In genomic region chr22:22099194-22099486, GRCh38 we compare ENCODE assay signal across 12 cellular contexts.
DNase-seq lines count a peak whose midpoint lies in the region; ATAC-seq, FAIRE-seq and TF ChIP-seq lines count a peak whose summit lies in the region.
"Had no signal": no experiment of that assay in that cellular context is flagged by ENCODE, and none has a peak within 500 bp of the region (broad histone marks: within the 10 kb centered on the region; RNA-seq: fewer than 3 reads in every experiment).

No MANE protein-coding gene starts in this region.

- CTCF ChIA-PET in activated B cell treated with CpG ODN at 0.5 μM for 24 hours (lab: Charles Lee) = interaction anchor here (1.4 to 4.2 kb wide), 7 partner anchors 12 to 137 kb away, joined by 4 to 42 read pairs (median 11); no protein-coding TSS in a partner anchor
- CTCF ChIA-PET in activated CD4-positive, alpha-beta T cell treated with anti-CD3 and anti-CD28 coated beads, Interleukin-2, amount 10 ng/mL, durations not matched to agents 7 days and 5 days (lab: Charles Lee) = interaction anchor here (1.3 kb wide), 1 partner anchor 12 kb away, joined by 5 read pairs; no protein-coding TSS in a partner anchor

- no peak overlapping the region for H3K4me3 ChIP-seq in GM12865 (ENCODE audit: low read depth, low read length)
- H3K4me3 ChIP-seq: SJSA1 had no signal

- POLR2A ChIA-PET in activated B cell treated with CpG ODN at 0.5 μM for 24 hours (lab: Charles Lee) = interaction anchor here (0.6 to 3.6 kb wide), 13 partner anchors 11 to 127 kb away, joined by 3 to 33 read pairs (median 4); partner anchors contain the start of gene TOP3B
- POLR2A ChIA-PET in activated CD4-positive, alpha-beta T cell treated with anti-CD3 and anti-CD28 coated beads, Interleukin-2, amount 10 ng/mL, durations not matched to agents 7 days and 5 days (lab: Charles Lee) = no interaction called here

- H3K27ac Mint-ChIP-seq in activated B cell treated with CpG ODN at 0.5 μM for 24 hours = peak overlapping the region; percentile 92
- H3K27ac Mint-ChIP-seq in activated CD4-positive, alpha-beta T cell treated with anti-CD3 and anti-CD28 coated beads, Interleukin-2, amount 10 ng/mL, durations not matched to agents 7 days and 5 days = no peak overlapping the region

- H3K4me1 Mint-ChIP-seq in activated B cell treated with CpG ODN at 0.5 μM for 24 hours = peaks cover 52% of the 10 kb centered on the region
- H3K4me1 Mint-ChIP-seq in activated CD4-positive, alpha-beta T cell treated with anti-CD3 and anti-CD28 coated beads, Interleukin-2, amount 10 ng/mL, durations not matched to agents 7 days and 5 days = no peaks in the 10 kb centered on the region

- TF ChIP-seq CTCF in GM12865 (IDR thresholded peaks at IDR 0.05; ENCODE audit: insufficient read depth, low read depth, low read length, missing control alignments) (no peak), GM20000 (IDR thresholded peaks at IDR 0.05; ENCODE audit: extremely low read depth, missing control alignments) (no peak), activated B cell treated with CpG ODN at 0.5 μM for 24 hours (IDR thresholded peaks at IDR 0.05) (no peak), D721Med (IDR thresholded peaks at IDR 0.05; ENCODE audit: insufficient read depth, missing control alignments) (no peak)

- peaks cover 36% of the 10 kb centered on the region for H3K9me3 Mint-ChIP-seq in activated B cell treated with CpG ODN at 0.5 μM for 24 hours
- H3K9me3 Mint-ChIP-seq in activated CD4-positive, alpha-beta T cell treated with anti-CD3 and anti-CD28 coated beads, Interleukin-2, amount 10 ng/mL, durations not matched to agents 7 days and 5 days = peaks cover 2% of the 10 kb centered on the region

- no peaks in the 10 kb centered on the region for H3K27me3 Mint-ChIP-seq in activated B cell treated with CpG ODN at 0.5 μM for 24 hours
- H3K27me3 Mint-ChIP-seq in activated CD4-positive, alpha-beta T cell treated with anti-CD3 and anti-CD28 coated beads, Interleukin-2, amount 10 ng/mL, durations not matched to agents 7 days and 5 days = peaks cover 46% of the 10 kb centered on the region

- ATAC-seq in HG03565 (IDR thresholded peaks at IDR 0.05; ENCODE audit: unreplicated experiment) (peak; percentile 65), activated B cell treated with CpG ODN at 0.5 μM for 24 hours (ENCODE audit: low read depth) (peak; percentile 94), HG03457 (IDR thresholded peaks at IDR 0.05; ENCODE audit: unreplicated experiment) (no peak)

- peak overlapping the region; percentile 69 for H3K4me3 Mint-ChIP-seq in activated B cell treated with CpG ODN at 0.5 μM for 24 hours
- no peak overlapping the region for H3K4me3 Mint-ChIP-seq in activated CD4-positive, alpha-beta T cell treated with anti-CD3 and anti-CD28 coated beads, Interleukin-2, amount 10 ng/mL, durations not matched to agents 7 days and 5 days

- intact Hi-C loops in activated B cell treated with CpG ODN at 0.5 μM for 24 hours (cut with micrococcal nuclease) = loop anchor here (1.0 to 5.0 kb wide), 3 partner anchors 12 to 68 kb away; no protein-coding TSS in a partner anchor

- DNase-seq in GM12865 (ENCODE audit: low read depth) = peak; percentile 43
- peak; percentile 40 for DNase-seq in GM20000 (ENCODE audit: low spot score)
- peak; percentile 39 for DNase-seq in activated B cell treated with CpG ODN at 0.5 μM for 24 hours
- no peak for DNase-seq in D721Med (ENCODE audit: insufficient read length, low spot score)
- DNase-seq in activated CD4-positive, alpha-beta T cell treated with anti-CD3 and anti-CD28 coated beads, Interleukin-2, amount 10 ng/mL, durations not matched to agents 7 days and 5 days = no peak
- DNase-seq in NCI-H69 (lab: John Stamatoyannopoulos, UW) = no peak
- DNase-seq: cerebellar nuclear complex, head of caudate nucleus, NCI-H146 had no signal

- H3K36me3 Mint-ChIP-seq in activated B cell treated with CpG ODN at 0.5 μM for 24 hours (ENCODE audit: low read depth) = peaks cover 45% of the 10 kb centered on the region
- H3K36me3 Mint-ChIP-seq in activated CD4-positive, alpha-beta T cell treated with anti-CD3 and anti-CD28 coated beads, Interleukin-2, amount 10 ng/mL, durations not matched to agents 7 days and 5 days (ENCODE audit: low read depth) = no peaks in the 10 kb centered on the region

- no peak for FAIRE-seq in D721Med (lab: Jason Lieb, UNC)

Comparison
In these comparisons a context has a peak if more than half of its experiments do, and no peak if none do; other contexts are left out.
1. DNase-seq: peak in GM12865 (single experiment), GM20000 (single experiment) and activated B cell treated with CpG ODN at 0.5 μM for 24 hours (single experiment); none in D721Med (single experiment), activated CD4-positive, alpha-beta T cell treated with anti-CD3 and anti-CD28 coated beads, Interleukin-2, amount 10 ng/mL, durations not matched to agents 7 days and 5 days (single experiment) and NCI-H69 (single experiment).